10 cellular contexts compared by ENCODE assay signal in the genomic region with DNA sequence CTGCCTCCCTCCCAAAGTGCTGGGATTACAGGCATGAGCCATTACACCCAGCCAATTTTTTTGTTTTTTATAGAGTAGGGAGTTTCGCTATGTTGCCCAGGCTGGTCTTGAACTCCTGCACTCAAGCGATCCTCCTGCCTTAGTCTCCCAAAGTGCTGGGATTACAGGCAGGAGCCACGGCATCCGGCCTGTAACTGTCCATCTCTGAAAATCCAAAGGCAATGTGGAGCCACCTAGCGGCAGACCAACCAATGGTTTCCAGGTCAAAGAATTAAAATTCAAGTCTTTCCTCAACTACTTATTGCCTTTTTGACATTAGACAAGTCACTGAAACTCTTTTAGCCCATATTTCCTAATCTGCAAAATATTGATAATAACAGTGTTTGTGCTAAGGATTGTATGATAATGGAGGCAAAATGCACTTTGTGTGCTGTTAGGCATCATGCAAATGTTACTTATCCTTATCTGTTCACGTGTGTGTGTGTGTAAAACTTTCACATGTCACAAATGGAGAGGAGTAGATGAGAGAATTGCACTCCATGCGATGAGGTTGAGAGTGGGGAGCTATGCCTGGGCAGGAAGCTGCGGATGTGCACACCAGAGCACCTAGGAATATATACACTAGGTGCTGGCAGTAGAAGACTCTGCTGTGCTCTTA. TPM values are rescaled to one million over a fixed set of nuclear protein-coding genes. Genes with fewer than 3 reads are reported as not detected.
DNase-seq lines count a peak whose midpoint lies in the region; ATAC-seq and TF ChIP-seq lines count a peak whose summit lies in the region.
"Had no signal": no experiment of that assay in that cellular context is flagged by ENCODE, and none has a peak within 500 bp of the region (broad histone marks: within the 10 kb centered on the region; RNA-seq: fewer than 3 reads in every experiment).

No MANE protein-coding gene starts in this region.

- H3K27me3 ChIP-seq in thoracic aorta (replicated peaks; ENCODE audit: insufficient read depth), result no peaks in the 10 kb centered on the region

- peak; percentile 62 for TF ChIP-seq CTCF in thoracic aorta (IDR thresholded peaks at IDR 0.05)

- ATAC-seq in thoracic aorta (ENCODE audit: insufficient number of reproducible peaks, low FRiP score, low read depth) (no peak), HG03571 (IDR thresholded peaks at IDR 0.05; ENCODE audit: unreplicated experiment) (no peak)
- ATAC-seq: naive thymus-derived CD8-positive, alpha-beta T cell had no signal

- peaks cover 7 to 14% of the 10 kb centered on the region in 2 donors for H3K4me1 ChIP-seq in thoracic aorta (ENCODE audit: control insufficient read depth in 1 of 2, low read depth in 2 of 2)

- peak; percentile 14 for DNase-seq in COR-L47 (lab: John Stamatoyannopoulos, UW)
- peak; percentile 3 for DNase-seq in GM19238 (ENCODE audit: insufficient read length, low spot score)
- peak; percentile 47 for DNase-seq in HuH-7 (ENCODE audit: low spot score)
- peak; percentile 32 for DNase-seq in SKM-1 (lab: John Stamatoyannopoulos, UW; ENCODE audit: unreplicated experiment)
- DNase-seq in dermis blood vessel endothelial cell, result peak; percentile 87
- DNase-seq in lung microvascular endothelial cell (ENCODE audit: low read depth in 2 of 2), result peak; percentile 79 to 84
- DNase-seq in thoracic aorta (ENCODE audit: low spot score), result no peak

- H3K27ac ChIP-seq in thoracic aorta, result peak overlapping the region in 1 of 2 donors; percentile 34
- H3K27ac ChIP-seq: SK-N-MC had no signal

- H3K36me3 ChIP-seq in thoracic aorta, result no peaks in the 10 kb centered on the region

- H3K9me3 ChIP-seq in thoracic aorta, result no peaks in the 10 kb centered on the region

- no peak overlapping the region for H3K4me3 ChIP-seq in thoracic aorta
- H3K4me3 ChIP-seq: SK-N-MC had no signal

RNA-seq across cellular contexts. Expression of gene COL8A1, which starts 48.7 kb away (rescaled TPM):
- total RNA-seq in dermis blood vessel endothelial cell (263 and 653 TPM in 2 replicates), lung microvascular endothelial cell (235 and 1,223 TPM in 2 replicates), thoracic aorta (100 to 1,000 TPM; 253 to 916 TPM)
